39 cellular contexts compared by ENCODE assay signal in the genomic region with DNA sequence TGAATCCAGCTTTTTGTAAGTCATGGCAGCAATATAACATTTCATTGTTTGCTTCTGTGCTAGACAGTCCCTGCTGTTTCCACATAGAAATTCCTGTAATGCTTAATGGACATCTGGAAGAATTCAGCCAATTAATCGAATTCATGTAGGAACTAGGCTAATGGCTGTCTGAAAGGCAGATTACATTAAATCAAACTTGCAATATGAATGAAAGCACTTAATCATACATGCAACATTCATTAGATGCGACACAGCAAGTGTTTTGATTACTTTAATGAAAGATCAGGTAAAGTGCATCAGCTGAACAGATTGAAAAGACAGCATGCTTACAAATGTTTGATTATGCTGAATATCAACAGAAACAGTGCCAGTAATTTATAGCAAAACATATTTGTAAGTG. TPM values are rescaled to one million over a fixed set of nuclear protein-coding genes. Genes with fewer than 3 reads are reported as not detected.
"Had no signal": no experiment of that assay in that cellular context is flagged by ENCODE, and none has a peak within 500 bp of the region (broad histone marks: within the 10 kb centered on the region; RNA-seq: fewer than 3 reads in every experiment).

No MANE protein-coding gene starts in this region.

- DNase-seq: activated B cell treated with CpG ODN at 0.5 μM for 24 hours; activated CD4-positive, alpha-beta T cell treated with anti-CD3 and anti-CD28 coated beads for 48 hours; activated CD4-positive, alpha-beta T cell treated with anti-CD3 and anti-CD28 coated beads, Interleukin-2, amount 50 U/mL, for 1 hour; activated CD4-positive, alpha-beta T cell treated with anti-CD3 and anti-CD28 coated beads, Interleukin-2, amount 50 U/mL, for 48 hours; activated CD8-positive, alpha-beta memory T cell treated with anti-CD3 and anti-CD28 coated beads for 24 hours; activated CD8-positive, alpha-beta T cell treated with anti-CD3 and anti-CD28 coated beads for 36 hours; activated effector memory CD4-positive, alpha-beta T cell treated with Interleukin-2 at 50 U/mL for 16 hours; activated gamma-delta T cell treated with Interleukin-2 at 50 U/mL for 16 hours; activated naive CD4-positive, alpha-beta T cell treated with anti-CD3 and anti-CD28 coated beads, Interleukin-2, amount 50 U/mL, for 16 hours; activated naive CD4-positive, alpha-beta T cell treated with Interleukin-2 at 50 U/mL for 16 hours; activated T-cell treated with anti-CD3 and anti-CD28 coated beads, Interleukin-2, amount 50 U/mL, for 4 hours; amniotic stem cell; anterior cingulate cortex; brain microvascular endothelial cell; cortex of kidney; dermis blood vessel endothelial cell; effector CD4-positive, alpha-beta T cell; effector memory CD8-positive, alpha-beta T cell; esophagus squamous epithelium; foreskin melanocyte; heart right ventricle; hippocampal formation; T-helper 2 cell; WERI-Rb-1 had no signal

- H3K9me3 ChIP-seq: esophagus squamous epithelium, gastroesophageal sphincter, heart right ventricle had no signal

- H3K36me3 ChIP-seq: brain microvascular endothelial cell, esophagus squamous epithelium, gastroesophageal sphincter, heart right ventricle had no signal

- H3K27ac ChIP-seq: brain microvascular endothelial cell, epithelial cell of prostate, esophagus squamous epithelium, gastroesophageal sphincter, heart right ventricle, WERI-Rb-1 had no signal

- H3K4me3 ChIP-seq: esophagus squamous epithelium, gastroesophageal sphincter, heart right ventricle had no signal

- ATAC-seq: activated CD4-positive, CD25-positive, alpha-beta regulatory T cell treated with anti-CD3 and anti-CD28 coated beads, Interleukin-2, amount 50 U/mL, for 24 hours; activated CD8-positive, alpha-beta T cell treated with anti-CD3 and anti-CD28 coated beads for 36 hours; activated T-cell treated with anti-CD3 and anti-CD28 coated beads, Interleukin-2, amount 50 U/mL, for 4 hours; activated T-helper 17 cell treated with anti-CD3 and anti-CD28 coated beads, Interleukin-2, amount 50 U/mL, for 72 hours; effector memory CD8-positive, alpha-beta T cell; gastroesophageal sphincter; heart right ventricle had no signal

- H3K4me1 ChIP-seq: esophagus squamous epithelium, gastroesophageal sphincter, heart right ventricle had no signal

- FAIRE-seq: astrocyte, bronchial epithelial cell, colon, TTC549 had no signal

- H3K27me3 ChIP-seq: brain microvascular endothelial cell, esophagus squamous epithelium had no signal

RNA-seq across cellular contexts. Expression of a gene that starts 24.1 kb away (rescaled TPM):
- total RNA-seq: activated B cell treated with CpG ODN at 0.5 μM for 24 hours; activated CD8-positive, alpha-beta T cell treated with anti-CD3 and anti-CD28 coated beads for 36 hours; activated T-cell treated with anti-CD3 and anti-CD28 coated beads, Interleukin-2, amount 50 U/mL, for 4 hours; activated T-helper 17 cell treated with anti-CD3 and anti-CD28 coated beads, Interleukin-2, amount 50 U/mL, for 72 hours; astrocyte; bronchial epithelial cell; cardiac septum; chondrocyte; dermis blood vessel endothelial cell; esophagus squamous epithelium; fibroblast of lung; fibroblast of villous mesenchyme; glomerular endothelial cell; heart right ventricle had no signal
- polyA plus RNA-seq: adipose tissue, esophagus, fibroblast of lung, heart right ventricle had no signal
